ENCODE assay signal across 8 cellular contexts in genomic region chr5:160260881-160261815, GRCh38. TPM values are rescaled to one million over a fixed set of nuclear protein-coding genes. Genes with fewer than 3 reads are reported as not detected.
DNase-seq lines count a peak whose midpoint lies in the region; ATAC-seq and TF ChIP-seq lines count a peak whose summit lies in the region.

No MANE protein-coding gene starts in this region.

- peaks cover 3% of the 10 kb centered on the region for H3K9me3 Mint-ChIP-seq in mesothelial cell of epicardium

- TF ChIP-seq CTCF in DND-41 (IDR thresholded peaks at IDR 0.05; ENCODE audit: borderline replicate concordance, extremely low read depth, low read length, poor library complexity, severe bottlenecking) (no peak), adrenal gland (IDR thresholded peaks at IDR 0.05) (no peak), mesothelial cell of epicardium (IDR thresholded peaks at IDR 0.05; ENCODE audit: unreplicated experiment) (no peak), lower leg skin (IDR thresholded peaks at IDR 0.05) (no peak)

- H3K36me3 Mint-ChIP-seq in mesothelial cell of epicardium, result peaks cover 11% of the 10 kb centered on the region

- H3K27ac Mint-ChIP-seq in mesothelial cell of epicardium, result peak overlapping the region; percentile 79

- no peaks in the 10 kb centered on the region for H3K27me3 Mint-ChIP-seq in mesothelial cell of epicardium (ENCODE audit: low read depth)

- H3K36me3 ChIP-seq in DND-41 (ENCODE audit: insufficient read depth, low read length) (no peaks in the 10 kb centered on the region), adrenal gland (replicated peaks in 1 of 2) (no peaks in the 10 kb centered on the region)

- H2AFZ ChIP-seq in DND-41 (ENCODE audit: low read depth, low read length), result no peak overlapping the region

- no peak overlapping the region for H3K9ac ChIP-seq in DND-41 (ENCODE audit: low read depth, low read length)

- 43 to 59% (median 48%) methylated on average over 13 to 22 of the region's 22 CpGs for WGBS in adrenal gland, 4 donors
- 86% methylated on average over 22 of the region's 22 CpGs for WGBS in lower leg skin, 2 donors

- ATAC-seq in DND-41 (ENCODE audit: insufficient read depth, low read depth) (peak; percentile 47; the same call in 2 of the 3 replicates), HG02885 (IDR thresholded peaks at IDR 0.05; ENCODE audit: poor library complexity, unreplicated experiment) (peak; percentile 43)

- DNase-seq in DND-41 (peak; percentile 11), adrenal gland (peak in 6 of 7 donors; percentile 60 to 85 (median 78)), mesothelial cell of epicardium (ENCODE audit: low spot score in 2 of 2, unreplicated experiment in 2 of 2) (peak in 1 of 2 experiments; percentile 46), NCI-H1436 treated with DMSO at 0.1 percent for 48 hours (lab: John Stamatoyannopoulos, UW) (no peak), lower leg skin (ENCODE audit: low spot score in 2 of 2) (no peak), RKO (ENCODE audit: low spot score) (no peak)
- DNase-seq in NK-92 treated with Interleukin-12 subunit alpha and Interleukin-12 subunit beta, amount 100 ng/mL, for 24 hours (lab: John Stamatoyannopoulos, UW), result no peak

- no peak overlapping the region for H3K4me3 Mint-ChIP-seq in mesothelial cell of epicardium

- H4K20me1 ChIP-seq in DND-41 (ENCODE audit: insufficient read depth, low read length), result no peaks in the 10 kb centered on the region

- peaks cover 30% of the 10 kb centered on the region for H3K4me1 Mint-ChIP-seq in mesothelial cell of epicardium

- H3K79me2 ChIP-seq in DND-41 (ENCODE audit: insufficient read depth, low read length), result no peaks in the 10 kb centered on the region

- no peaks in the 10 kb centered on the region for H3K9me3 ChIP-seq in DND-41 (ENCODE audit: insufficient read depth, low read length, severe bottlenecking)
- no peaks in the 10 kb centered on the region for H3K9me3 ChIP-seq in adrenal gland (replicated peaks in 1 of 3)

- no peak overlapping the region for H3K4me2 ChIP-seq in DND-41 (ENCODE audit: insufficient read depth, low read length)

- TF ChIP-seq POLR2A in adrenal gland (IDR thresholded peaks at IDR 0.05), result peak in 1 of 2 donors; percentile 27
- TF ChIP-seq POLR2A in lower leg skin (IDR thresholded peaks at IDR 0.05), result no peak

- H3K4me1 ChIP-seq in DND-41 (ENCODE audit: insufficient read depth, low read length), result peaks cover 11% of the 10 kb centered on the region
- peaks cover 0 to 13% of the 10 kb centered on the region in 2 donors for H3K4me1 ChIP-seq in adrenal gland (replicated peaks in 1 of 2)

- intact Hi-C loops in adrenal gland (cut with DNase I) (no loop called here), lower leg skin (cut with DNase I; ENCODE audit: low total_unique reads) (no loop called here)

- H3K4me3 ChIP-seq in DND-41 (ENCODE audit: low read depth in 1 of 2, low read length in 2 of 2) (no peak overlapping the region), adrenal gland (no peak overlapping the region), lower leg skin (ENCODE audit: low read depth, poor library complexity, severe bottlenecking) (no peak overlapping the region)

- H3K27me3 ChIP-seq in DND-41 (ENCODE audit: insufficient read depth, low read length, poor library complexity), result no peaks in the 10 kb centered on the region
- no peaks in the 10 kb centered on the region for H3K27me3 ChIP-seq in adrenal gland

- H3K27ac ChIP-seq in DND-41 (ENCODE audit: low read length) (no peak overlapping the region), adrenal gland (peak overlapping the region in 3 of 5 donors; percentile 14 to 45 (median 36))

RNA-seq across cellular contexts. Expression of gene FABP6, which starts 31.8 kb away (rescaled TPM):
- total RNA-seq in adrenal gland, result 10 to 100 TPM in 2 of 8 donors, 1 to 10 TPM in 5, not detected in 1; 3.1 to 12.8 (median 8.9) TPM
- polyA plus RNA-seq in adrenal gland, result 10 to 100 TPM; 12.6 to 29.4 (median 17.4) TPM
- total RNA-seq in mesothelial cell of epicardium, result not detected in 3 replicates
- total RNA-seq in lower leg skin, result 1 to 10 TPM in 1 of 4 donors, not detected in 3; 1.0 TPM

RNA-seq across cellular contexts. Expression of gene CCNJL, which starts 51.2 kb away (rescaled TPM):
- total RNA-seq in adrenal gland (10 to 100 TPM in 1 of 8 donors, 1 to 10 TPM in 7; 3.9 to 10.6 (median 5.3) TPM), mesothelial cell of epicardium (8.2 to 9.7 TPM (median 8.9 TPM) in 3 replicates), lower leg skin (under 1 TPM; 0.08 to 0.34 (median 0.22) TPM)
- 1 to 10 TPM; 1.7 to 3.3 (median 2.0) TPM for polyA plus RNA-seq in adrenal gland

Comparison
In these comparisons a context has a peak if more than half of its experiments do, and no peak if none do; other contexts are left out.
1. DNase-seq: peak in DND-41 (single experiment) and adrenal gland (6 of 7); none in NK-92 treated with Interleukin-12 subunit alpha and Interleukin-12 subunit beta, amount 100 ng/mL, for 24 hours (single experiment), NCI-H1436 treated with DMSO at 0.1 percent for 48 hours (single experiment), lower leg skin (0 of 2) and RKO (single experiment).